ENCODE assay signal across 15 cellular contexts in the genomic region with DNA sequence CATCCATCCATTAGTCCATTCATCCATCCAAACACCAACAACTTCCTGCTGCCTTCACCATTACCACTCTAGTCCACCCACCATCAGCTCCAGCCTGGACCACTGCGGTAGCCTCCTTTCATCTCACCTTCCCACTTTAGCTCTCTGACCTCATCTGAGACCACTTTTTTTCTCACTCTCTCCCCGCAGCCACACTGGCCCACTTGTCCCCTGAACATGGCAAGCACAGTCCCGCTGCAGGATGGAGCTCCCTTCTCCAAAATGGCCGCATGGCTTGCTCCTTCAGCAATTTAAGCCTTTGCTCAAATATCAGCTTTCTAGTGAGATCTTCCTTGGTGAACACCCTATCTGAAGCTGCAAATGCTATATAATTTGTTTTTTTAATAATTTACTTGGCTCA. TPM values are rescaled to one million over a fixed set of nuclear protein-coding genes. Genes with fewer than 3 reads are reported as not detected.
"Had no signal": no experiment of that assay in that cellular context is flagged by ENCODE, and none has a peak within 500 bp of the region (broad histone marks: within the 10 kb centered on the region; RNA-seq: fewer than 3 reads in every experiment).

No MANE protein-coding gene starts in this region.

- H3K27ac Mint-ChIP-seq: activated naive CD8-positive, alpha-beta T cell treated with anti-CD3 and anti-CD28 coated beads for 36 hours; activated T-helper 17 cell treated with anti-CD3 and anti-CD28 coated beads, Interleukin-2, amount 50 U/mL, for 72 hours; effector memory CD8-positive, alpha-beta T cell; nephron had no signal

- H3K27me3 Mint-ChIP-seq: activated naive CD8-positive, alpha-beta T cell treated with anti-CD3 and anti-CD28 coated beads for 36 hours had no signal

- H3K4me3 ChIP-seq: lower lobe of right lung, transverse colon had no signal

- H3K9me3 Mint-ChIP-seq: activated naive CD8-positive, alpha-beta T cell treated with anti-CD3 and anti-CD28 coated beads for 36 hours; activated T-helper 17 cell treated with anti-CD3 and anti-CD28 coated beads, Interleukin-2, amount 50 U/mL, for 72 hours; effector memory CD8-positive, alpha-beta T cell; nephron had no signal

- H3K4me1 ChIP-seq: lower lobe of right lung, transverse colon had no signal

- DNase-seq: activated CD4-positive, alpha-beta T cell treated with anti-CD3 and anti-CD28 coated beads, Interleukin-2, amount 50 U/mL, for 4 hours; activated naive CD4-positive, alpha-beta T cell; activated naive CD8-positive, alpha-beta T cell treated with anti-CD3 and anti-CD28 coated beads for 36 hours; amniotic stem cell; dermis blood vessel endothelial cell; effector memory CD8-positive, alpha-beta T cell; lower lobe of right lung; stimulated activated naive CD4-positive, alpha-beta T cell treated with Interleukin-2 at 50 U/mL for 16 hours; substantia nigra; T1000; transverse colon had no signal

- H3K4me3 Mint-ChIP-seq: activated naive CD8-positive, alpha-beta T cell treated with anti-CD3 and anti-CD28 coated beads for 36 hours; activated T-helper 17 cell treated with anti-CD3 and anti-CD28 coated beads, Interleukin-2, amount 50 U/mL, for 72 hours; effector memory CD8-positive, alpha-beta T cell; nephron had no signal

- H3K27me3 ChIP-seq: transverse colon had no signal

- ATAC-seq: effector memory CD8-positive, alpha-beta T cell; lower lobe of right lung had no signal

- FAIRE-seq: islet of Langerhans had no signal

- H3K36me3 Mint-ChIP-seq: activated naive CD8-positive, alpha-beta T cell treated with anti-CD3 and anti-CD28 coated beads for 36 hours had no signal

- H3K36me3 ChIP-seq: transverse colon had no signal

- H3K4me1 Mint-ChIP-seq: activated naive CD8-positive, alpha-beta T cell treated with anti-CD3 and anti-CD28 coated beads for 36 hours; activated T-helper 17 cell treated with anti-CD3 and anti-CD28 coated beads, Interleukin-2, amount 50 U/mL, for 72 hours; nephron had no signal

- H3K27ac ChIP-seq: lower lobe of right lung, transverse colon had no signal

- H3K9me3 ChIP-seq: lower lobe of right lung, transverse colon had no signal

RNA-seq across cellular contexts. Expression of a gene that starts 11.1 kb away (rescaled TPM):
- total RNA-seq: activated naive CD8-positive, alpha-beta T cell treated with anti-CD3 and anti-CD28 coated beads for 36 hours; dermis blood vessel endothelial cell; renal cortical epithelial cell had no signal
